Comparison of ENCODE assay signal across 1 cellular context in the genomic region with DNA sequence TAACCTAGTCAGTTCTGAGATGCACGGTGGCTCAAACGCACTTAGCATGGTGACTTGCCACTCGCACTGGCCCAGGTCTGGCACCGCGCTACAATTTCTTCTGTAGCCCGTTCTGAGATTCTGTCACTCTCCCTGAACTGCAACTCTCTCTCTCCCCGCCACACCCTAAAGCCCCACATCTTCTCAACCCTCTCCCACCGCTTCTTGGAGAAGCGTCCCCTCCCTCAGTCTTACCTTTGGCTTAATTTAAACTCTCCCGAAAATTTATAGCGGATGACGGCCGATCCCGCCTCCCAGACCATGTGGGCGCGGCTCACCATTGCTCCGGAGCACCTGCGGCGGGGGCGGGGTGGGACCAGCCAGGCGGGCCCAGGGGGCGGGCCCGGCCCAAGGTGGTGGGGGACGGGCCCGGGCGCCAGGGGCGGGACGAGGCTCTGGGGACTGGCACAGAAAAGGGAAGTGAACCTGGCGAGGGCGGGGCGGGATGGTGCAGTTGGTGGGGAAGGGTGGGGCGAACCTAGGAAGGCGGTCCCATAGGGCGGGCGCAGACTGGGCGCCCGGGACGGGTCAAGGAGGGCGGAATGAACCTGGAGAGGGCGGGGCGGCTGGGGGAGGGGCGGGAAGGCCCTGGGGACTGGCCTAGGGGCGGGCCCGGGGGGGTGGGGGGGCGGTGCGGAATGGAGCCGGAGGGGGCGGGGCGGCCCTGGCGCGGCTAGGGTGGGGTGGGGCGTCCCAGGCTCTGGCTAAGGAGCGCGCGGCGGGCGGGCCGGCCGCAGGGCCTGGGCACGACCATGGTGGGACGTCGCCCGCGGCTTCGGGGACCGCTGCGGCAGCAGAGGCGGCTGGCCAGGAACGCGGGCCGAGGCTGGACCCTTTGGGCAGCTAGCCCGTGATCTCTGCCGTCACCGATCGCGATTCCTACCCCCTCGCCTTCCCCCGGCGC.
A peak's percentile ranks its signal among the peaks of the same experiment; 100 is the strongest.
TF ChIP-seq lines count a peak whose summit lies in the region.

TSS of gene MAP3K21 (plus strand) at position 730 of the 943 bp plus-strand sequence. CDS start 305 bp downstream, outside the sequence.

TF ChIP-seq in HEK293, 187 proteins besides CTCF, POLR2A, EP300 and RAD21 (continued from another document and continues in another):
- TF ChIP-seq, protein P1, sequence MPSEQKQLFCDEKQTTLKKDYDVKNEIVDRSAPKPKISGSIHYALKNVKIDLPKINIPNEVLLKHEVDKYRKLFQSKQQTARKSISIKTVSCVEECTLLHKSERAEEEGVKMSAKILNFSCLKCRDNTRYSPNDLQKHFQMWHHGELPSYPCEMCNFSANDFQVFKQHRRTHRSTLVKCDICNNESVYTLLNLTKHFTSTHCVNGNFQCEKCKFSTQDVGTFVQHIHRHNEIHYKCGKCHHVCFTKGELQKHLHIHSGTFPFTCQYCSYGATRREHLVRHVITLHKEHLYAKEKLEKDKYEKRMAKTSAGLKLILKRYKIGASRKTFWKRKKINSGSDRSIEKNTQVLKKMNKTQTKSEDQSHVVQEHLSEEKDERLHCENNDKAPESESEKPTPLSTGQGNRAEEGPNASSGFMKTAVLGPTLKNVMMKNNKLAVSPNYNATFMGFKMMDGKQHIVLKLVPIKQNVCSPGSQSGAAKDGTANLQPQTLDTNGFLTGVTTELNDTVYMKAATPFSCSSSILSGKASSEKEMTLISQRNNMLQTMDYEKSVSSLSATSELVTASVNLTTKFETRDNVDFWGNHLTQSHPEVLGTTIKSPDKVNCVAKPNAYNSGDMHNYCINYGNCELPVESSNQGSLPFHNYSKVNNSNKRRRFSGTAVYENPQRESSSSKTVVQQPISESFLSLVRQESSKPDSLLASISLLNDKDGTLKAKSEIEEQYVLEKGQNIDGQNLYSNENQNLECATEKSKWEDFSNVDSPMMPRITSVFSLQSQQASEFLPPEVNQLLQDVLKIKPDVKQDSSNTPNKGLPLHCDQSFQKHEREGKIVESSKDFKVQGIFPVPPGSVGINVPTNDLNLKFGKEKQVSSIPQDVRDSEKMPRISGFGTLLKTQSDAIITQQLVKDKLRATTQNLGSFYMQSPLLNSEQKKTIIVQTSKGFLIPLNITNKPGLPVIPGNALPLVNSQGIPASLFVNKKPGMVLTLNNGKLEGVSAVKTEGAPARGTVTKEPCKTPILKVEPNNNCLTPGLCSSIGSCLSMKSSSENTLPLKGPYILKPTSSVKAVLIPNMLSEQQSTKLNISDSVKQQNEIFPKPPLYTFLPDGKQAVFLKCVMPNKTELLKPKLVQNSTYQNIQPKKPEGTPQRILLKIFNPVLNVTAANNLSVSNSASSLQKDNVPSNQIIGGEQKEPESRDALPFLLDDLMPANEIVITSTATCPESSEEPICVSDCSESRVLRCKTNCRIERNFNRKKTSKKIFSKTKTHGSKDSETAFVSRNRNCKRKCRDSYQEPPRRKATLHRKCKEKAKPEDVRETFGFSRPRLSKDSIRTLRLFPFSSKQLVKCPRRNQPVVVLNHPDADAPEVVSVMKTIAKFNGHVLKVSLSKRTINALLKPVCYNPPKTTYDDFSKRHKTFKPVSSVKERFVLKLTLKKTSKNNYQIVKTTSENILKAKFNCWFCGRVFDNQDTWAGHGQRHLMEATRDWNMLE (tag by site-specific recombination; conservative IDR thresholded peaks at IDR 0.05; ENCODE audit: low read depth) = no peak
- TF ChIP-seq ZNF76 (tag by site-specific recombination; IDR thresholded peaks at IDR 0.05; ENCODE audit: borderline replicate concordance, low read depth) = peak; percentile 40; the same call in 1 of the 2 replicates
- TF ChIP-seq ZNF501 (tag by site-specific recombination; IDR thresholded peaks at IDR 0.05) = peak; percentile 69; the same call in 1 of the 2 replicates
- peak; percentile 95 for TF ChIP-seq SP7 (tag by site-specific recombination; IDR thresholded peaks at IDR 0.05)
- TF ChIP-seq ZNF510 (tag by site-specific recombination; IDR thresholded peaks at IDR 0.05; ENCODE audit: insufficient replicate concordance) = no peak
- TF ChIP-seq ZNF341 (tag by site-specific recombination; IDR thresholded peaks at IDR 0.05; ENCODE audit: low read depth) = peak; percentile 87
- no peak for TF ChIP-seq ZFP3 (tag by site-specific recombination; IDR thresholded peaks at IDR 0.05; ENCODE audit: low read depth)
- TF ChIP-seq EGR2 (tag by site-specific recombination; IDR thresholded peaks at IDR 0.05; ENCODE audit: low read depth) = peak; percentile 85
- TF ChIP-seq ZNF768 (tag by site-specific recombination; IDR thresholded peaks at IDR 0.05) = no peak
- no peak for TF ChIP-seq ZSCAN16 (tag by site-specific recombination; IDR thresholded peaks at IDR 0.05)
- TF ChIP-seq ZNF223 (tag by site-specific recombination; IDR thresholded peaks at IDR 0.05) = no peak
- peak; percentile 49 for TF ChIP-seq YY1 (tag by site-specific recombination; IDR thresholded peaks at IDR 0.05)
- TF ChIP-seq ZBTB8A (tag by site-specific recombination; IDR thresholded peaks at IDR 0.05) = peak; percentile 94
- TF ChIP-seq, protein P2, sequence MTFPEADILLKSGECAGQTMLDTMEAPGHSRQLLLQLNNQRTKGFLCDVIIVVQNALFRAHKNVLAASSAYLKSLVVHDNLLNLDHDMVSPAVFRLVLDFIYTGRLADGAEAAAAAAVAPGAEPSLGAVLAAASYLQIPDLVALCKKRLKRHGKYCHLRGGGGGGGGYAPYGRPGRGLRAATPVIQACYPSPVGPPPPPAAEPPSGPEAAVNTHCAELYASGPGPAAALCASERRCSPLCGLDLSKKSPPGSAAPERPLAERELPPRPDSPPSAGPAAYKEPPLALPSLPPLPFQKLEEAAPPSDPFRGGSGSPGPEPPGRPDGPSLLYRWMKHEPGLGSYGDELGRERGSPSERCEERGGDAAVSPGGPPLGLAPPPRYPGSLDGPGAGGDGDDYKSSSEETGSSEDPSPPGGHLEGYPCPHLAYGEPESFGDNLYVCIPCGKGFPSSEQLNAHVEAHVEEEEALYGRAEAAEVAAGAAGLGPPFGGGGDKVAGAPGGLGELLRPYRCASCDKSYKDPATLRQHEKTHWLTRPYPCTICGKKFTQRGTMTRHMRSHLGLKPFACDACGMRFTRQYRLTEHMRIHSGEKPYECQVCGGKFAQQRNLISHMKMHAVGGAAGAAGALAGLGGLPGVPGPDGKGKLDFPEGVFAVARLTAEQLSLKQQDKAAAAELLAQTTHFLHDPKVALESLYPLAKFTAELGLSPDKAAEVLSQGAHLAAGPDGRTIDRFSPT (tag by site-specific recombination; IDR thresholded peaks at IDR 0.05) = peak; percentile 83
- peak; percentile 98 for TF ChIP-seq ZBTB48 (tag by site-specific recombination; IDR thresholded peaks at IDR 0.05)
- TF ChIP-seq SETDB1 (IDR thresholded peaks at IDR 0.05; ENCODE audit: insufficient read length, low read length) = no peak
- TF ChIP-seq ZBTB20 (tag by site-specific recombination; IDR thresholded peaks at IDR 0.05) = peak; percentile 49
- TF ChIP-seq ZFP41 (tag by site-specific recombination; IDR thresholded peaks at IDR 0.05; ENCODE audit: borderline replicate concordance) = no peak
- no peak for TF ChIP-seq ZNF140 (tag by site-specific recombination; IDR thresholded peaks at IDR 0.05)
- TF ChIP-seq, protein P3, sequence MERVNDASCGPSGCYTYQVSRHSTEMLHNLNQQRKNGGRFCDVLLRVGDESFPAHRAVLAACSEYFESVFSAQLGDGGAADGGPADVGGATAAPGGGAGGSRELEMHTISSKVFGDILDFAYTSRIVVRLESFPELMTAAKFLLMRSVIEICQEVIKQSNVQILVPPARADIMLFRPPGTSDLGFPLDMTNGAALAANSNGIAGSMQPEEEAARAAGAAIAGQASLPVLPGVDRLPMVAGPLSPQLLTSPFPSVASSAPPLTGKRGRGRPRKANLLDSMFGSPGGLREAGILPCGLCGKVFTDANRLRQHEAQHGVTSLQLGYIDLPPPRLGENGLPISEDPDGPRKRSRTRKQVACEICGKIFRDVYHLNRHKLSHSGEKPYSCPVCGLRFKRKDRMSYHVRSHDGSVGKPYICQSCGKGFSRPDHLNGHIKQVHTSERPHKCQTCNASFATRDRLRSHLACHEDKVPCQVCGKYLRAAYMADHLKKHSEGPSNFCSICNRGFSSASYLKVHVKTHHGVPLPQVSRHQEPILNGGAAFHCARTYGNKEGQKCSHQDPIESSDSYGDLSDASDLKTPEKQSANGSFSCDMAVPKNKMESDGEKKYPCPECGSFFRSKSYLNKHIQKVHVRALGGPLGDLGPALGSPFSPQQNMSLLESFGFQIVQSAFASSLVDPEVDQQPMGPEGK (tag by site-specific recombination; IDR thresholded peaks at IDR 0.05) = peak; percentile 96
- TF ChIP-seq ZFHX2 (tag by site-specific recombination; conservative IDR thresholded peaks at IDR 0.05) = peak; percentile 84
- TF ChIP-seq, protein P4, sequence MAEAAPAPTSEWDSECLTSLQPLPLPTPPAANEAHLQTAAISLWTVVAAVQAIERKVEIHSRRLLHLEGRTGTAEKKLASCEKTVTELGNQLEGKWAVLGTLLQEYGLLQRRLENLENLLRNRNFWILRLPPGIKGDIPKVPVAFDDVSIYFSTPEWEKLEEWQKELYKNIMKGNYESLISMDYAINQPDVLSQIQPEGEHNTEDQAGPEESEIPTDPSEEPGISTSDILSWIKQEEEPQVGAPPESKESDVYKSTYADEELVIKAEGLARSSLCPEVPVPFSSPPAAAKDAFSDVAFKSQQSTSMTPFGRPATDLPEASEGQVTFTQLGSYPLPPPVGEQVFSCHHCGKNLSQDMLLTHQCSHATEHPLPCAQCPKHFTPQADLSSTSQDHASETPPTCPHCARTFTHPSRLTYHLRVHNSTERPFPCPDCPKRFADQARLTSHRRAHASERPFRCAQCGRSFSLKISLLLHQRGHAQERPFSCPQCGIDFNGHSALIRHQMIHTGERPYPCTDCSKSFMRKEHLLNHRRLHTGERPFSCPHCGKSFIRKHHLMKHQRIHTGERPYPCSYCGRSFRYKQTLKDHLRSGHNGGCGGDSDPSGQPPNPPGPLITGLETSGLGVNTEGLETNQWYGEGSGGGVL (tag by site-specific recombination; IDR thresholded peaks at IDR 0.05) = peak; percentile 89
- TF ChIP-seq, protein P5, sequence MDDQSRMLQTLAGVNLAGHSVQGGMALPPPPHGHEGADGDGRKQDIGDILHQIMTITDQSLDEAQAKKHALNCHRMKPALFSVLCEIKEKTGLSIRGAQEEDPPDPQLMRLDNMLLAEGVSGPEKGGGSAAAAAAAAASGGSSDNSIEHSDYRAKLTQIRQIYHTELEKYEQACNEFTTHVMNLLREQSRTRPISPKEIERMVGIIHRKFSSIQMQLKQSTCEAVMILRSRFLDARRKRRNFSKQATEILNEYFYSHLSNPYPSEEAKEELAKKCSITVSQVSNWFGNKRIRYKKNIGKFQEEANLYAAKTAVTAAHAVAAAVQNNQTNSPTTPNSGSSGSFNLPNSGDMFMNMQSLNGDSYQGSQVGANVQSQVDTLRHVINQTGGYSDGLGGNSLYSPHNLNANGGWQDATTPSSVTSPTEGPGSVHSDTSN (CRISPR knock-in tag; IDR thresholded peaks at IDR 0.05) = peak; percentile 62; the same call in 1 of the 2 replicates
- peak; percentile 86 for TF ChIP-seq ZEB2 (tag by site-specific recombination; IDR thresholded peaks at IDR 0.05)
- TF ChIP-seq WT1 (tag by site-specific recombination; IDR thresholded peaks at IDR 0.05) = peak; percentile 73
- no peak for TF ChIP-seq ZNF132 (tag by site-specific recombination; IDR thresholded peaks at IDR 0.05; ENCODE audit: borderline replicate concordance)
- peak; percentile 99 for TF ChIP-seq ZNF600 (tag by site-specific recombination; IDR thresholded peaks at IDR 0.05)
- TF ChIP-seq REPIN1 (tag by site-specific recombination; IDR thresholded peaks at IDR 0.05; ENCODE audit: low read depth) = 0 out of 2 replicates have a peak, but pooled peaks have one; percentile 51
- TF ChIP-seq KLF1 (tag by site-specific recombination; IDR thresholded peaks at IDR 0.05) = peak; percentile 97
- TF ChIP-seq ZNF623 (tag by site-specific recombination; IDR thresholded peaks at IDR 0.05) = peak; percentile 16; the same call in 1 of the 2 replicates
- TF ChIP-seq ZNF221 (tag by site-specific recombination; IDR thresholded peaks at IDR 0.05; ENCODE audit: borderline replicate concordance) = no peak
- TF ChIP-seq ZNF335 (tag by site-specific recombination; conservative IDR thresholded peaks at IDR 0.05) = peak; percentile 73
- TF ChIP-seq ZNF692 (tag by site-specific recombination; IDR thresholded peaks at IDR 0.05) = peak; percentile 90
- TF ChIP-seq ZNF133 (tag by site-specific recombination; IDR thresholded peaks at IDR 0.05) = no peak; the same call in 1 of the 2 replicates
- peak; percentile 86 for TF ChIP-seq SP2 (tag by site-specific recombination; IDR thresholded peaks at IDR 0.05)
- TF ChIP-seq, protein P6, sequence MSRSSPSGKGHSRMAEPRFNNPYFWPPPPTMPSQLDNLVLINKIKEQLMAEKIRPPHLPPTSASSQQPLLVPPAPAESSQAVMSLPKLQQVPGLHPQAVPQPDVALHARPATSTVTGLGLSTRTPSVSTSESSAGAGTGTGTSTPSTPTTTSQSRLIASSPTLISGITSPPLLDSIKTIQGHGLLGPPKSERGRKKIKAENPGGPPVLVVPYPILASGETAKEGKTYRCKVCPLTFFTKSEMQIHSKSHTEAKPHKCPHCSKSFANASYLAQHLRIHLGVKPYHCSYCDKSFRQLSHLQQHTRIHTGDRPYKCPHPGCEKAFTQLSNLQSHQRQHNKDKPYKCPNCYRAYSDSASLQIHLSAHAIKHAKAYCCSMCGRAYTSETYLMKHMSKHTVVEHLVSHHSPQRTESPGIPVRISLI (tag by site-specific recombination; IDR thresholded peaks at IDR 0.05) = no peak
- peak; percentile 85 for TF ChIP-seq ZNF366 (tag by site-specific recombination; conservative IDR thresholded peaks at IDR 0.05)
- TF ChIP-seq MZF1 (tag by site-specific recombination; IDR thresholded peaks at IDR 0.05; ENCODE audit: borderline replicate concordance) = no peak; the same call in 1 of the 2 replicates
- no peak for TF ChIP-seq ZNF48 (tag by site-specific recombination; IDR thresholded peaks at IDR 0.05)
- no peak for TF ChIP-seq ZNF311 (tag by site-specific recombination; IDR thresholded peaks at IDR 0.05; ENCODE audit: borderline replicate concordance)
- no peak; the same call in 1 of the 2 replicates for TF ChIP-seq ZNF660 (tag by site-specific recombination; IDR thresholded peaks at IDR 0.05)
- 0 out of 2 replicates have a peak, but pooled peaks have one; percentile 16 for TF ChIP-seq ZSCAN23 (tag by site-specific recombination; IDR thresholded peaks at IDR 0.05)
- TF ChIP-seq ZNF350 (tag by site-specific recombination; IDR thresholded peaks at IDR 0.05) = no peak
- TF ChIP-seq ZNF23 (tag by site-specific recombination; IDR thresholded peaks at IDR 0.05; ENCODE audit: borderline replicate concordance) = no peak
- peak; percentile 90 for TF ChIP-seq ZNF2 (tag by site-specific recombination; IDR thresholded peaks at IDR 0.05)
- TF ChIP-seq GLIS1 (tag by site-specific recombination; IDR thresholded peaks at IDR 0.05) = peak; percentile 56
- TF ChIP-seq ZNF514 (tag by site-specific recombination; IDR thresholded peaks at IDR 0.05) = no peak
- TF ChIP-seq ZNF610 (tag by site-specific recombination; IDR thresholded peaks at IDR 0.05; ENCODE audit: borderline replicate concordance) = peak; percentile 76; the same call in 1 of the 2 replicates
